Comparison of ENCODE assay signal across 11 cellular contexts in the genomic region with DNA sequence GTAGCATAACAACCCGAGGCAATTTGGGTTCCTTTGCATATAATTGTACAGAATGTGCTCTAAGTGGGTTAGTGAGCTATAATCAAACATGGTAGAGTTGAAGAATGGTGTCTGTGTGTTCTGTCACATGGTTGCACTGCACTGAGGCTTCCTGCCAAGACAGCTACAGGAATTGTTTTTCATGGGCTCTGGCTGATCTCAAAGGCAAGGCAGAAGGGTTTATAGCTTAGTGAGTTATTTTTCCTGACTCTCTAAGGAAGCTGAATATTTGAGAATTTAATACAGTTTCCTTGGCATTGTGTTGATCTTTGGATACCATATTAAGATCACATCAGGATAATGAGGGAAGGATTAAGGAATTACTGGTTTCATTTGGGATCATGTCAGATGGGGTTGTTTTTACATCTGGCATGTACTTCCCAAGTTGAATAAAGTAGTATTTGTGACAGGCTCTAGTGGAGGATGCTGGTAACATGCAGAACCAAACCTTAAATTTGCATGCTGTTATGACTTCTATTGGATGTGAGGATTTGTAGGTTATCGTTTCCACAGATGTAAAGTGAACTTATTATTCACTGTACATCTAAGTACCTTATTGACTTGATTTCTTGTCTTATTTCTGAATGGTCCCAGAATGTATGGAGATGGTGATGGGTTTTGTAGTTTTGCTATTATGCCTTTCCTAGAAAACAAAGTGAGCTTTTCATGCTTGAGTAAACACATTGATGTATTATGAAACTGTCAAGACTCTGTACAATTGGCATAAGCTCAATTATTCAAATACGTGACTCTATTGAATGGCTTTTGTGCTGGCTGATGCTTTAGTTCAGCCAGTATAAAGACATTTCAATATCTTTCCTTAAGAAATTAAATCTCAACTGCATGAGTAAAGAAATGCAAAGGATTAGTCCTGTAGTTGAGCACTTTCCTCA. TPM values are rescaled to one million over a fixed set of nuclear protein-coding genes. Genes with fewer than 3 reads are reported as not detected.
DNase-seq lines count a peak whose midpoint lies in the region; ATAC-seq and TF ChIP-seq lines count a peak whose summit lies in the region.
"Had no signal": no experiment of that assay in that cellular context is flagged by ENCODE, and none has a peak within 500 bp of the region (broad histone marks: within the 10 kb centered on the region; RNA-seq: fewer than 3 reads in every experiment).

No MANE protein-coding gene starts in this region.

- H3K4me3 ChIP-seq in SK-N-SH (ENCODE audit: low read depth in 2 of 2, low read length in 1 of 2) (no peak overlapping the region), thyroid gland (replicated peaks in 1 of 3) (no peak overlapping the region)
- H3K4me3 ChIP-seq: lung, SJCRH30 had no signal

- POLR2A ChIA-PET in SK-N-SH (lab: Yijun Ruan, JAX): no interaction called here

- H2AFZ ChIP-seq in SK-N-SH (ENCODE audit: low read depth): no peak overlapping the region

- no peak overlapping the region for H3K9ac ChIP-seq in SK-N-SH

- H3K36me3 ChIP-seq in SK-N-SH (replicated peaks in 1 of 2; ENCODE audit: control insufficient read depth in 1 of 2, insufficient read depth in 2 of 2, low read length in 1 of 2) (no peaks in the 10 kb centered on the region), thyroid gland (no peaks in the 10 kb centered on the region)
- H3K36me3 ChIP-seq: SJCRH30 had no signal

- no peaks in the 10 kb centered on the region for H3K79me2 ChIP-seq in SK-N-SH (ENCODE audit: insufficient read depth)

- H3K27ac ChIP-seq in SK-N-SH (ENCODE audit: low read depth in 2 of 2, low read length in 1 of 2) (no peak overlapping the region), layer of hippocampus (ENCODE audit: low read depth, low read length) (peak overlapping the region; percentile 66), thyroid gland (no peak overlapping the region)
- H3K27ac ChIP-seq: SJCRH30 had no signal

- no peak overlapping the region for H3K4me2 ChIP-seq in SK-N-SH

- CTCF ChIA-PET in SK-N-SH (lab: Yijun Ruan, JAX): interaction anchor here (1.4 kb wide), 1 partner anchor 108 kb away, joined by 3 read pairs; no protein-coding TSS in a partner anchor

- H3K9me2 ChIP-seq in SK-N-SH: no peaks in the 10 kb centered on the region

- no peaks in the 10 kb centered on the region for H4K20me1 ChIP-seq in SK-N-SH (ENCODE audit: insufficient read depth)

- intact Hi-C loops in thyroid gland (cut with DNase I): no loop called here

- ATAC-seq in SK-N-SH treated with all-trans-retinoic acid at 6 μM for 48 hours: no peak
- ATAC-seq in GM18519 (IDR thresholded peaks at IDR 0.05; ENCODE audit: low FRiP score, unreplicated experiment): no peak

- TF ChIP-seq POLR2A in thyroid gland (IDR thresholded peaks at IDR 0.05): no peak

- no peak for TF ChIP-seq CTCF in SK-N-SH (IDR thresholded peaks at IDR 0.05)
- no peak for TF ChIP-seq CTCF in thyroid gland (IDR thresholded peaks at IDR 0.05)

- no peak for TF ChIP-seq EP300 in SK-N-SH (IDR thresholded peaks at IDR 0.05; ENCODE audit: borderline replicate concordance in 1 of 2, low read depth in 1 of 2, low read length in 1 of 2)

- WGBS in SK-N-SH (ENCODE audit: low lambda C conversion rate): 5% methylated on average over 3 of the region's 3 CpGs
- WGBS in thyroid gland, 2 donors: 66 to 72% methylated on average over 3 of the region's 3 CpGs

- no peaks in the 10 kb centered on the region for H3K9me3 ChIP-seq in SK-N-SH
- H3K9me3 ChIP-seq in thyroid gland: no peaks in the 10 kb centered on the region
- H3K9me3 ChIP-seq: SJCRH30 had no signal

- no peaks in the 10 kb centered on the region for H3K27me3 ChIP-seq in SK-N-SH (ENCODE audit: insufficient read depth)
- no peaks in the 10 kb centered on the region for H3K27me3 ChIP-seq in layer of hippocampus (ENCODE audit: control insufficient read depth, insufficient read depth, low read length)
- H3K27me3 ChIP-seq in thyroid gland: no peaks in the 10 kb centered on the region
- H3K27me3 ChIP-seq: SJCRH30 had no signal

- no peaks in the 10 kb centered on the region for H3F3A ChIP-seq in SK-N-SH (replicated peaks; ENCODE audit: insufficient read depth)

- no peak for TF ChIP-seq RAD21 in SK-N-SH (IDR thresholded peaks at IDR 0.05; ENCODE audit: low read length)

- no peak for DNase-seq in SK-N-SH
- peak; percentile 35 for DNase-seq in RPMI7951 (ENCODE audit: low read depth)
- DNase-seq in thyroid gland: peak; percentile 41 to 59
- no peak for DNase-seq in SW480 (ENCODE audit: low spot score)
- no peak for DNase-seq in hepatic stellate cell (ENCODE audit: low spot score)
- DNase-seq: H9 had no signal

- no peaks in the 10 kb centered on the region for H3K4me1 ChIP-seq in SK-N-SH (ENCODE audit: control insufficient read depth in 1 of 2, insufficient read depth in 2 of 2, low read depth in 1 of 2, low read length in 1 of 2)
- H3K4me1 ChIP-seq in thyroid gland: peaks cover 12 to 21% of the 10 kb centered on the region in 2 donors

TF ChIP-seq in SK-N-SH treated with all-trans-retinoic acid at 6 μM for 48 hours, 23 proteins besides CTCF, POLR2A, EP300 and RAD21:
- TF ChIP-seq, protein P1, sequence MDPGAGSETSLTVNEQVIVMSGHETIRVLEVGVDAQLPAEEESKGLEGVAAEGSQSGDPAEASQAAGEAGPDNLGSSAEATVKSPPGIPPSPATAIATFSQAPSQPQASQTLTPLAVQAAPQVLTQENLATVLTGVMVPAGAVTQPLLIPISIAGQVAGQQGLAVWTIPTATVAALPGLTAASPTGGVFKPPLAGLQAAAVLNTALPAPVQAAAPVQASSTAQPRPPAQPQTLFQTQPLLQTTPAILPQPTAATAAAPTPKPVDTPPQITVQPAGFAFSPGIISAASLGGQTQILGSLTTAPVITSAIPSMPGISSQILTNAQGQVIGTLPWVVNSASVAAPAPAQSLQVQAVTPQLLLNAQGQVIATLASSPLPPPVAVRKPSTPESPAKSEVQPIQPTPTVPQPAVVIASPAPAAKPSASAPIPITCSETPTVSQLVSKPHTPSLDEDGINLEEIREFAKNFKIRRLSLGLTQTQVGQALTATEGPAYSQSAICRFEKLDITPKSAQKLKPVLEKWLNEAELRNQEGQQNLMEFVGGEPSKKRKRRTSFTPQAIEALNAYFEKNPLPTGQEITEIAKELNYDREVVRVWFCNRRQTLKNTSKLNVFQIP (CRISPR knock-in tag; IDR thresholded peaks at IDR 0.05; ENCODE audit: borderline replicate concordance, low read depth): no peak
- TF ChIP-seq ARNTL (CRISPR knock-in tag; IDR thresholded peaks at IDR 0.05; ENCODE audit: borderline replicate concordance, low read depth) (no peak), SNAI2 (CRISPR knock-in tag; IDR thresholded peaks at IDR 0.05) (0 out of 2 replicates have a peak, but pooled peaks have one; percentile 8)

TF ChIP-seq in SK-N-SH, 30 proteins besides CTCF, POLR2A, EP300 and RAD21:
- no peak for TF ChIP-seq EZH2phosphoT487 (IDR thresholded peaks at IDR 0.05; ENCODE audit: borderline replicate concordance, low read depth)
- TF ChIP-seq GABPA (IDR thresholded peaks at IDR 0.05; ENCODE audit: low read depth): no peak
- no peak for TF ChIP-seq FOXJ3 (CRISPR knock-in tag; IDR thresholded peaks at IDR 0.05)
- no peak for TF ChIP-seq FOXM1 (IDR thresholded peaks at IDR 0.05; ENCODE audit: low read depth)
- no peak for TF ChIP-seq YY1 (IDR thresholded peaks at IDR 0.05; ENCODE audit: low read depth)
- TF ChIP-seq SMC3 (IDR thresholded peaks at IDR 0.05; ENCODE audit: low read depth, low read length): no peak
- no peak for TF ChIP-seq JUND (IDR thresholded peaks at IDR 0.05)
- TF ChIP-seq TEAD4 (IDR thresholded peaks at IDR 0.05; ENCODE audit: borderline replicate concordance, insufficient read depth): no peak
- TF ChIP-seq NRF1 (IDR thresholded peaks at IDR 0.05; ENCODE audit: low read depth, low read length): no peak
- TF ChIP-seq CHD2 (IDR thresholded peaks at IDR 0.05; ENCODE audit: low read length, partially characterized antibody): no peak
- no peak for TF ChIP-seq NFIC (IDR thresholded peaks at IDR 0.05; ENCODE audit: borderline replicate concordance)
- no peak for TF ChIP-seq SIN3A (IDR thresholded peaks at IDR 0.05; ENCODE audit: borderline replicate concordance, low read depth, low read length)
- TF ChIP-seq, protein P2, sequence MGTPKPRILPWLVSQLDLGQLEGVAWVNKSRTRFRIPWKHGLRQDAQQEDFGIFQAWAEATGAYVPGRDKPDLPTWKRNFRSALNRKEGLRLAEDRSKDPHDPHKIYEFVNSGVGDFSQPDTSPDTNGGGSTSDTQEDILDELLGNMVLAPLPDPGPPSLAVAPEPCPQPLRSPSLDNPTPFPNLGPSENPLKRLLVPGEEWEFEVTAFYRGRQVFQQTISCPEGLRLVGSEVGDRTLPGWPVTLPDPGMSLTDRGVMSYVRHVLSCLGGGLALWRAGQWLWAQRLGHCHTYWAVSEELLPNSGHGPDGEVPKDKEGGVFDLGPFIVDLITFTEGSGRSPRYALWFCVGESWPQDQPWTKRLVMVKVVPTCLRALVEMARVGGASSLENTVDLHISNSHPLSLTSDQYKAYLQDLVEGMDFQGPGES (IDR thresholded peaks at IDR 0.05; ENCODE audit: low read depth, low read length): no peak
- TF ChIP-seq, protein P3, sequence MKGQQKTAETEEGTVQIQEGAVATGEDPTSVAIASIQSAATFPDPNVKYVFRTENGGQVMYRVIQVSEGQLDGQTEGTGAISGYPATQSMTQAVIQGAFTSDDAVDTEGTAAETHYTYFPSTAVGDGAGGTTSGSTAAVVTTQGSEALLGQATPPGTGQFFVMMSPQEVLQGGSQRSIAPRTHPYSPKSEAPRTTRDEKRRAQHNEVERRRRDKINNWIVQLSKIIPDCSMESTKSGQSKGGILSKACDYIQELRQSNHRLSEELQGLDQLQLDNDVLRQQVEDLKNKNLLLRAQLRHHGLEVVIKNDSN (IDR thresholded peaks at IDR 0.05; ENCODE audit: borderline replicate concordance, low read depth): no peak
- no peak for TF ChIP-seq TCF12 (IDR thresholded peaks at IDR 0.05)
- no peak for TF ChIP-seq TAF1 (IDR thresholded peaks at IDR 0.05; ENCODE audit: borderline replicate concordance, low read depth, low read length)

RNA-seq across cellular contexts. Expression of a gene that starts 43.3 kb away (rescaled TPM):
- 0.76 and 0.84 TPM in 2 replicates for polyA plus RNA-seq in SK-N-SH (2012; rRNA removed)
- polyA plus RNA-seq in SK-N-SH (2012; cell fraction: cytosol; rRNA removed): 0.71 and 0.85 TPM in 2 replicates
- 1.7 and 2.0 TPM in 2 replicates for polyA plus RNA-seq in SK-N-SH (2012; cell fraction: nucleus; rRNA removed)
- 0.96 and 4.3 TPM in 2 replicates for total RNA-seq in RPMI7951 (2014; rRNA removed; shearing (Covaris generic))
- total RNA-seq in thyroid gland: 10 to 100 TPM; 41.7 to 52.4 (median 48.4) TPM

Comparison
In these comparisons a context has a peak if more than half of its experiments do, and no peak if none do; other contexts are left out.
1. DNase-seq: peak in RPMI7951 (single experiment) and thyroid gland (2 of 2); none in SK-N-SH (single experiment), SW480 (single experiment) and hepatic stellate cell (single experiment).